ENCODE assay signal across 1 cellular context in the genomic region with DNA sequence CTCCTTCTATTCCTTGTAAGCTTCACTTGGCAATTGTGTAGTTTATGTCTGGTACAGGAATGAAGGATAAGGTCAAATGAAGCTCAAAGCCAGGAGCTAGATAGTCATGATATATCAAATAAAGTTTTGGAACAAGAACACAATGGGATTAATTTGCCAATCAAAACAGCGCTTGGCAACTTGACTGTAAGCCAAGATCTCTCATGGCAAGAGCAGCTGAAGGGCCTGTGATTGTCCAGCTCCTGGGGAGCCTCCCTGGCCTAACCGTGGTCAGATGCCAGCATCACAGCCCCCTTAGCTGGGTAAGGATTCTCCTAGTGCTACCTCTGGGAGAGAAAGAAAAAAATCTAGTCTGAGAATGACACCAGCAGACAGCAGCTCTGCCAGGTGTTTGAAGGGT.
TF ChIP-seq lines count a peak whose summit lies in the region.

No MANE protein-coding gene starts in this region.

TF ChIP-seq in endothelial cell of umbilical vein, 7 proteins besides CTCF, POLR2A, EP300 and RAD21 (continued from another document):
- TF ChIP-seq, protein P1, sequence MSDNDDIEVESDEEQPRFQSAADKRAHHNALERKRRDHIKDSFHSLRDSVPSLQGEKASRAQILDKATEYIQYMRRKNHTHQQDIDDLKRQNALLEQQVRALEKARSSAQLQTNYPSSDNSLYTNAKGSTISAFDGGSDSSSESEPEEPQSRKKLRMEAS (IDR thresholded peaks at IDR 0.05; ENCODE audit: insufficient read depth, insufficient read length), result no peak
- TF ChIP-seq JUN (IDR thresholded peaks at IDR 0.05; ENCODE audit: borderline replicate concordance, insufficient read depth, insufficient read length, low read depth) (no peak), POLR2AphosphoS5 (IDR thresholded peaks at IDR 0.05; ENCODE audit: insufficient read depth, low read depth, low read length) (no peak)
